In the genomic region with DNA sequence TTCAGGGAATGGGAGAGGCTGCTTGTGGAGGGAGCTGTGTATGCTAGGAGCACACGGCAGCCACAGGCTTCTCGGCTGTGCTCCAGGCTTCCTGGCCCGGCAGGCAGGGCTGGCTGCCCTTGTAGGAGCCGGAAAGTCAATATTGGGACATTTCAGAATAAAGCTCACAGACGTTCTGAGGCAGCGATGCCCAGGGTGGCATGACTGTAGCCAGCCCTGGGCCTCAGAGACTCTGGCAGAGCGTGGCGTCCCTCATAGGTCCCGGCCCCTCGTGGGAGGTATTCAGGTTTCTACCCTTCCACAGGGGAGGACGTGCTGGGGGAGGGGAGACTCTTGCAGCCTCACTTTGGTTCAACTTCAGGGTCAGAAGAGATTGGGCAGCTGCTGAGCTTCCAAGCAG, we compare ENCODE assay signal across 24 cellular contexts.
"Had no signal": no experiment of that assay in that cellular context is flagged by ENCODE, and none has a peak within 500 bp of the region (broad histone marks: within the 10 kb centered on the region; RNA-seq: fewer than 3 reads in every experiment).

No MANE protein-coding gene starts in this region.

- H3K9me3 Mint-ChIP-seq: activated CD4-positive, alpha-beta T cell treated with anti-CD3 and anti-CD28 coated beads, Interleukin-2, amount 10 ng/mL, durations not matched to agents 7 days and 5 days; activated CD8-positive, alpha-beta T cell treated with anti-CD3 and anti-CD28 coated beads for 36 hours; activated naive CD8-positive, alpha-beta T cell treated with anti-CD3 and anti-CD28 coated beads, Interleukin-2, amount 10 ng/mL, durations not matched to agents 7 days and 5 days; activated T-cell treated with anti-CD3 and anti-CD28 coated beads, Interleukin-2, amount 50 U/mL, for 4 hours; activated T-helper 2 cell treated with anti-CD3 and anti-CD28 coated beads, Interferon-gamma antibody, Interleukin-2, Interleukin-4, amounts not matched to agents 10 μg/mL and 5 μg/mL and 100 μg/mL, durations not matched to agents 14 hours and 24 hours and 36 hours; brain; natural killer cell treated with Interleukin-12 subunit alpha and Interleukin-12 subunit beta and Interleukin-15 and Interleukin-18, amount 100 ng/mL, for 72 hours; T-helper 2 cell treated with Interferon-gamma antibody and Interleukin-4, amounts not matched to agents 5 μg/mL and 100 μg/mL, for 36 hours had no signal

- H3K27me3 ChIP-seq: ascending aorta, cardiac muscle cell, esophagus muscularis mucosa, foreskin keratinocyte, heart left ventricle, left lung, tibial nerve had no signal

- H3K4me1 ChIP-seq: ascending aorta, heart left ventricle had no signal

- DNase-seq: activated CD4-positive, alpha-beta T cell treated with anti-CD3 and anti-CD28 coated beads for 1 hour; activated CD4-positive, alpha-beta T cell treated with anti-CD3 and anti-CD28 coated beads, Interleukin-2, amount 10 ng/mL, durations not matched to agents 7 days and 5 days; activated CD8-positive, alpha-beta T cell treated with anti-CD3 and anti-CD28 coated beads for 36 hours; activated naive CD4-positive, alpha-beta T cell treated with Interleukin-2 at 50 U/mL for 16 hours; activated naive CD8-positive, alpha-beta T cell treated with anti-CD3 and anti-CD28 coated beads, Interleukin-2, amount 10 ng/mL, durations not matched to agents 7 days and 5 days; activated T-cell treated with anti-CD3 and anti-CD28 coated beads, Interleukin-2, amount 50 U/mL, for 4 hours; foreskin keratinocyte; heart left ventricle; retina; stimulated activated CD4-positive, alpha-beta T cell treated with anti-CD3 and anti-CD28 coated beads, Interleukin-15, amount 100 ng/mL, for 24 hours; stimulated activated CD4-positive, alpha-beta T cell treated with anti-CD3 and anti-CD28 coated beads, Interleukin-2, amount 100 ng/mL, for 24 hours; stimulated activated naive CD4-positive, alpha-beta T cell; T-helper 1 cell had no signal

- H3K27me3 Mint-ChIP-seq: activated CD4-positive, alpha-beta T cell treated with anti-CD3 and anti-CD28 coated beads, Interleukin-2, amount 10 ng/mL, durations not matched to agents 7 days and 5 days; activated CD8-positive, alpha-beta T cell treated with anti-CD3 and anti-CD28 coated beads for 36 hours; activated naive CD8-positive, alpha-beta T cell treated with anti-CD3 and anti-CD28 coated beads, Interleukin-2, amount 10 ng/mL, durations not matched to agents 7 days and 5 days; brain; natural killer cell treated with Interleukin-12 subunit alpha and Interleukin-12 subunit beta and Interleukin-15 and Interleukin-18, amount 100 ng/mL, for 72 hours; progenitor cell of endocrine pancreas had no signal

- H3K4me1 Mint-ChIP-seq: activated CD4-positive, alpha-beta T cell treated with anti-CD3 and anti-CD28 coated beads, Interleukin-2, amount 10 ng/mL, durations not matched to agents 7 days and 5 days; activated naive CD8-positive, alpha-beta T cell treated with anti-CD3 and anti-CD28 coated beads, Interleukin-2, amount 10 ng/mL, durations not matched to agents 7 days and 5 days had no signal

- H3K27ac ChIP-seq: ascending aorta, cardiac muscle cell, esophagus muscularis mucosa, foreskin keratinocyte, heart left ventricle, left lung, tibial nerve had no signal

- H3K9me3 ChIP-seq: ascending aorta, esophagus muscularis mucosa, heart left ventricle, left lung, mucosa of descending colon, tibial nerve had no signal

- H3K27ac Mint-ChIP-seq: activated CD4-positive, alpha-beta T cell treated with anti-CD3 and anti-CD28 coated beads, Interleukin-2, amount 10 ng/mL, durations not matched to agents 7 days and 5 days; activated CD8-positive, alpha-beta T cell treated with anti-CD3 and anti-CD28 coated beads for 36 hours; activated naive CD8-positive, alpha-beta T cell treated with anti-CD3 and anti-CD28 coated beads, Interleukin-2, amount 10 ng/mL, durations not matched to agents 7 days and 5 days; activated T-helper 2 cell treated with anti-CD3 and anti-CD28 coated beads, Interferon-gamma antibody, Interleukin-2, Interleukin-4, amounts not matched to agents 10 μg/mL and 5 μg/mL and 100 μg/mL, durations not matched to agents 14 hours and 24 hours and 36 hours; natural killer cell treated with Interleukin-12 subunit alpha and Interleukin-12 subunit beta and Interleukin-15 and Interleukin-18, amount 100 ng/mL, for 72 hours; T-helper 2 cell treated with Interferon-gamma antibody and Interleukin-4, amounts not matched to agents 5 μg/mL and 100 μg/mL, for 36 hours had no signal

- ATAC-seq: activated CD8-positive, alpha-beta T cell treated with anti-CD3 and anti-CD28 coated beads for 36 hours; activated T-cell treated with anti-CD3 and anti-CD28 coated beads, Interleukin-2, amount 50 U/mL, for 4 hours; foreskin keratinocyte; heart left ventricle; left lung; mucosa of descending colon; natural killer cell treated with Interleukin-12 subunit alpha and Interleukin-12 subunit beta and Interleukin-15 and Interleukin-18, amount 100 ng/mL, for 72 hours had no signal

- H3K4me3 Mint-ChIP-seq: activated CD4-positive, alpha-beta T cell treated with anti-CD3 and anti-CD28 coated beads, Interleukin-2, amount 10 ng/mL, durations not matched to agents 7 days and 5 days; activated CD8-positive, alpha-beta T cell treated with anti-CD3 and anti-CD28 coated beads for 36 hours; activated naive CD8-positive, alpha-beta T cell treated with anti-CD3 and anti-CD28 coated beads, Interleukin-2, amount 10 ng/mL, durations not matched to agents 7 days and 5 days; activated T-cell treated with anti-CD3 and anti-CD28 coated beads, Interleukin-2, amount 50 U/mL, for 4 hours; brain; natural killer cell treated with Interleukin-12 subunit alpha and Interleukin-12 subunit beta and Interleukin-15 and Interleukin-18, amount 100 ng/mL, for 72 hours; T-helper 2 cell treated with Interferon-gamma antibody and Interleukin-4, amounts not matched to agents 5 μg/mL and 100 μg/mL, for 36 hours had no signal

- H3K36me3 Mint-ChIP-seq: natural killer cell treated with Interleukin-12 subunit alpha and Interleukin-12 subunit beta and Interleukin-15 and Interleukin-18, amount 100 ng/mL, for 72 hours had no signal
